ENCODE assay signal across 1 cellular context in genomic region chr22:17319541-17319940, GRCh38.
TF ChIP-seq lines count a peak whose summit lies in the region.

No MANE protein-coding gene starts in this region.

TF ChIP-seq in HEK293T, 16 proteins besides CTCF, POLR2A, EP300 and RAD21 (continued from another document):
- TF ChIP-seq ZNF384 (IDR thresholded peaks at IDR 0.05): no peak
- TF ChIP-seq L3MBTL2 (conservative IDR thresholded peaks at IDR 0.05): no peak
- TF ChIP-seq LEF1 (IDR thresholded peaks at IDR 0.05; ENCODE audit: borderline replicate concordance): no peak
- no peak for TF ChIP-seq FOXK2 (IDR thresholded peaks at IDR 0.05)
